Comparison of ENCODE assay signal across 22 cellular contexts in the genomic region with DNA sequence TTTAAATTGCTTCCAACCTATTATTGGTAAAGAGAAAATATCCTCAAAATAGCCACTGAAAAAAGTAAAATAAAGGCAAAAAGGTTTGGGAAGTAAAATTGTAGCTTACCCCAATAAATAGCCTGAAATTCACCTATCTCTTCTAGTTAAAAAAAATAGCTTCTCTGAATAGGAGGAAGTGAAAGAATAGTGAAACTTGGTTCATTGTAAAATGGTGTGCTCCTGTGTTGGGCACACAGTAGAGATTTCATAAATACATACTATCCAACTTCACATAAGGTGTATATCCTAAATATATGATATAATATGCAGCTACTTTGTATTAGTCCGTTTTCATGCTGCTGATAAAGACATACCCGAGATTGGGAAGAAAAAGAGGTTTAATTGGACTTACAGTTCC.
"Had no signal": no experiment of that assay in that cellular context is flagged by ENCODE, and none has a peak within 500 bp of the region (broad histone marks: within the 10 kb centered on the region; RNA-seq: fewer than 3 reads in every experiment).

No MANE protein-coding gene starts in this region.

- H3K27ac Mint-ChIP-seq: activated naive CD8-positive, alpha-beta T cell treated with anti-CD3 and anti-CD28 coated beads for 36 hours; nephron progenitor cell; T-helper 17 cell had no signal

- DNase-seq: activated CD4-positive, alpha-beta T cell treated with anti-CD3 and anti-CD28 coated beads for 1 hour; activated CD8-positive, alpha-beta memory T cell treated with anti-CD3 and anti-CD28 coated beads for 24 hours; activated CD8-positive, alpha-beta memory T cell treated with anti-CD3 and anti-CD28 coated beads, Interleukin-2, amount 50 U/mL, for 48 hours; activated naive CD4-positive, alpha-beta T cell treated with Interleukin-2 at 50 U/mL for 16 hours; activated naive CD8-positive, alpha-beta T cell treated with anti-CD3 and anti-CD28 coated beads for 36 hours; activated T-cell treated with anti-CD3 and anti-CD28 coated beads, Interleukin-2, amount 50 U/mL, for 4 hours; colonic mucosa; esophagus squamous epithelium; gastrocnemius medialis; heart left ventricle; islet precursor cell; left cardiac atrium; nephron progenitor cell; nucleus accumbens; right lobe of liver; stimulated activated CD4-positive, alpha-beta T cell treated with anti-CD3 and anti-CD28 coated beads, Interleukin-1b, Interleukin-23, amount 100 ng/mL, for 48 hours; T-helper 17 cell; testis; trophoblast cell; uterus had no signal

- H3K27me3 ChIP-seq: breast epithelium, colonic mucosa, esophagus squamous epithelium, gastrocnemius medialis, heart left ventricle, right lobe of liver, testis, uterus had no signal

- H3K36me3 ChIP-seq: breast epithelium, colonic mucosa, gastrocnemius medialis, right lobe of liver, uterus had no signal

- ATAC-seq: activated T-cell treated with anti-CD3 and anti-CD28 coated beads, Interleukin-2, amount 50 U/mL, for 4 hours; gastrocnemius medialis; heart left ventricle; left cardiac atrium; right lobe of liver; T-helper 17 cell had no signal

- H3K9me3 Mint-ChIP-seq: activated naive CD8-positive, alpha-beta T cell treated with anti-CD3 and anti-CD28 coated beads for 36 hours; activated T-cell treated with anti-CD3 and anti-CD28 coated beads, Interleukin-2, amount 50 U/mL, for 4 hours had no signal

- H3K27me3 Mint-ChIP-seq: activated naive CD8-positive, alpha-beta T cell treated with anti-CD3 and anti-CD28 coated beads for 36 hours; T-helper 17 cell had no signal

- H3K4me1 ChIP-seq: breast epithelium, colonic mucosa, esophagus squamous epithelium, gastrocnemius medialis, heart left ventricle, testis, uterus had no signal

- H3K27ac ChIP-seq: breast epithelium, colonic mucosa, esophagus squamous epithelium, gastrocnemius medialis, heart left ventricle, right lobe of liver, skin epidermis, testis, uterus had no signal

- H3K4me3 ChIP-seq: breast epithelium, colonic mucosa, esophagus squamous epithelium, gastrocnemius medialis, heart left ventricle, right lobe of liver, skin epidermis, testis, uterus had no signal

- H3K4me1 Mint-ChIP-seq: activated naive CD8-positive, alpha-beta T cell treated with anti-CD3 and anti-CD28 coated beads for 36 hours; nephron progenitor cell; T-helper 17 cell had no signal

- H3K4me3 Mint-ChIP-seq: activated naive CD8-positive, alpha-beta T cell treated with anti-CD3 and anti-CD28 coated beads for 36 hours; activated T-cell treated with anti-CD3 and anti-CD28 coated beads, Interleukin-2, amount 50 U/mL, for 4 hours; nephron progenitor cell; T-helper 17 cell had no signal

- H3K9me3 ChIP-seq: breast epithelium, colonic mucosa, esophagus squamous epithelium, gastrocnemius medialis, right lobe of liver, testis, uterus had no signal
